10 cellular contexts compared by ENCODE assay signal in the genomic region with DNA sequence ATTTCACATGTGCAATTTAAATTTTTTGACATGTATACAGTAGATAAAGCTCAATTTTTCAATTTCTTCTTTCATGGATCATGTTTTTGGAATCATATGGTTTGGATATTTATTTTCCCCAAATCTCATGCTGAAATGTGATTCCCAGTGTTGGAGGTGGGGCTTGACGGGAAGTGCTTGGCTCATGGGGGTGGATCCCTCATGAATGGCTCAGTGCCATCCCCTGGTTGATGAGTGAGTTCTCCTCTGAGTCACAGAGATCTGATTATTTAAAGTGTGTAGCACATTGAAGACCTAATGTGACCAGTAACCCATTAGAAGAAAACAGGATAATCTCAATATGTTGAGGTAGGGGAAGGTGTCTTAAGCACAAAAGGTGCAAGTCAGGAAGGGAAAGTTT. TPM values are rescaled to one million over a fixed set of nuclear protein-coding genes. Genes with fewer than 3 reads are reported as not detected.
DNase-seq lines count a peak whose midpoint lies in the region; ATAC-seq, FAIRE-seq and TF ChIP-seq lines count a peak whose summit lies in the region.
"Had no signal": no experiment of that assay in that cellular context is flagged by ENCODE, and none has a peak within 500 bp of the region (broad histone marks: within the 10 kb centered on the region; RNA-seq: fewer than 3 reads in every experiment).

No MANE protein-coding gene starts in this region.

- no peaks in the 10 kb centered on the region for H3K27me3 ChIP-seq in breast epithelium
- H3K27me3 ChIP-seq in small intestine (ENCODE audit: control insufficient read depth in 2 of 2, insufficient read depth in 2 of 2, low read length in 2 of 2), result no peaks in the 10 kb centered on the region
- no peaks in the 10 kb centered on the region for H3K27me3 ChIP-seq in CD4-positive, alpha-beta memory T cell (ENCODE audit: insufficient read depth, low read length)

- WGBS in small intestine, 3 donors, result 22 to 31% (median 27%) methylated on average over 1 of the region's 1 CpG

- CTCF ChIA-PET in CD4-positive, alpha-beta memory T cell (lab: Charles Lee; ENCODE audit: partially characterized antibody), result interaction anchor here (0.6 to 2.9 kb wide), 4 partner anchors 70 to 797 kb away, joined by 3 to 19 read pairs (median 4); a partner anchor contains a TSS

- no peak for ATAC-seq in GM18520 (IDR thresholded peaks at IDR 0.05; ENCODE audit: unreplicated experiment)
- no peak for ATAC-seq in HG03139 (IDR thresholded peaks at IDR 0.05; ENCODE audit: unreplicated experiment)

- H3K4me1 ChIP-seq in breast epithelium (no peaks in the 10 kb centered on the region), small intestine (ENCODE audit: control insufficient read depth in 2 of 2, insufficient read depth in 1 of 2, low read depth in 1 of 2, low read length in 1 of 2) (no peaks in the 10 kb centered on the region)
- peaks cover 31% of the 10 kb centered on the region for H3K4me1 ChIP-seq in CD4-positive, alpha-beta memory T cell (ENCODE audit: insufficient read depth, low read length)

- no peaks in the 10 kb centered on the region for H3K9me3 Mint-ChIP-seq in CD4-positive, alpha-beta memory T cell
- H3K9me3 Mint-ChIP-seq: activated B cell treated with CpG ODN at 0.5 μM for 24 hours; CD4-positive, CD25-positive, alpha-beta regulatory T cell had no signal

- H3K4me3 ChIP-seq in breast epithelium (peak overlapping the region; percentile 57 to 73 (median 59)), small intestine (ENCODE audit: low read depth in 1 of 2, low read length in 2 of 2) (no peak overlapping the region)
- H3K4me3 ChIP-seq in CD4-positive, alpha-beta memory T cell (ENCODE audit: low read length in 2 of 2), result no peak overlapping the region

- H3K27ac ChIP-seq in breast epithelium, result peak overlapping the region; percentile 93 to 96
- H3K27ac ChIP-seq in small intestine (ENCODE audit: low read depth in 1 of 2, low read length in 1 of 2), result no peak overlapping the region
- H3K27ac ChIP-seq in CD4-positive, alpha-beta memory T cell (ENCODE audit: low read depth, low read length), result no peak overlapping the region

- FAIRE-seq in small intestine (lab: Jason Lieb, UNC), result no peak

- no peak overlapping the region for H3K27ac Mint-ChIP-seq in CD4-positive, alpha-beta memory T cell
- H3K27ac Mint-ChIP-seq: activated B cell treated with CpG ODN at 0.5 μM for 24 hours had no signal

- H3K4me3 Mint-ChIP-seq in CD4-positive, alpha-beta memory T cell, result no peak overlapping the region
- H3K4me3 Mint-ChIP-seq: activated B cell treated with CpG ODN at 0.5 μM for 24 hours had no signal

- no peak for TF ChIP-seq POLR2A in breast epithelium (IDR thresholded peaks at IDR 0.05)

- H3K27me3 Mint-ChIP-seq in CD4-positive, alpha-beta memory T cell, result no peaks in the 10 kb centered on the region
- H3K27me3 Mint-ChIP-seq: activated B cell treated with CpG ODN at 0.5 μM for 24 hours; CD4-positive, CD25-positive, alpha-beta regulatory T cell had no signal

- TF ChIP-seq CTCF in breast epithelium (IDR thresholded peaks at IDR 0.05), result no peak

- intact Hi-C loops in breast epithelium (cut with DNase I; ENCODE audit: low total_unique reads), result no loop called here
- intact Hi-C loops in CD4-positive, alpha-beta memory T cell (cut with micrococcal nuclease), result no loop called here

- DNase-seq in NCI-H510A treated with DMSO at 0.1 percent for 48 hours (lab: John Stamatoyannopoulos, UW) (peak; percentile 18), NCI-H510A (lab: John Stamatoyannopoulos, UW) (no peak), breast epithelium (ENCODE audit: low spot score in 2 of 2) (peak; percentile 69 to 90), inferior parietal cortex (ENCODE audit: extremely low spot score) (peak; percentile 73), small intestine (peak; percentile 27)
- no peak for DNase-seq in CD4-positive, alpha-beta memory T cell
- DNase-seq: activated B cell treated with CpG ODN at 0.5 μM for 24 hours; CD4-positive, CD25-positive, alpha-beta regulatory T cell had no signal

- H3K36me3 Mint-ChIP-seq in CD4-positive, alpha-beta memory T cell, result no peaks in the 10 kb centered on the region

- no peaks in the 10 kb centered on the region for H3K9me3 ChIP-seq in breast epithelium
- no peaks in the 10 kb centered on the region for H3K9me3 ChIP-seq in small intestine (ENCODE audit: control insufficient read depth, low read depth)
- H3K9me3 ChIP-seq in CD4-positive, alpha-beta memory T cell (ENCODE audit: control insufficient read depth in 1 of 2, low read length in 2 of 2), result no peaks in the 10 kb centered on the region

- POLR2A ChIA-PET in CD4-positive, alpha-beta memory T cell (lab: Charles Lee; ENCODE audit: partially characterized antibody), result interaction anchor here (1.2 to 1.4 kb wide), 2 partner anchors 8 to 9 kb away, joined by 6 to 7 read pairs; a partner anchor contains a TSS

- peaks cover 28 to 36% (median 31%) of the 10 kb centered on the region in 4 donors for H3K4me1 Mint-ChIP-seq in CD4-positive, alpha-beta memory T cell

- no peaks in the 10 kb centered on the region for H3K36me3 ChIP-seq in breast epithelium
- no peaks in the 10 kb centered on the region for H3K36me3 ChIP-seq in small intestine (ENCODE audit: control insufficient read depth in 2 of 2, insufficient read depth in 2 of 2, low read length in 2 of 2)
- no peaks in the 10 kb centered on the region for H3K36me3 ChIP-seq in CD4-positive, alpha-beta memory T cell (ENCODE audit: insufficient read depth, low read length)

RNA-seq across cellular contexts. Expression of a gene that starts 9.1 kb away (rescaled TPM):
- 100 to 1,000 TPM in 2 of 3 donors, 10 to 100 TPM in 1; 96.2 to 132 (median 109) TPM for total RNA-seq in breast epithelium
- polyA plus RNA-seq in small intestine, result 10 to 100 TPM in 2 of 3 donors, 1 to 10 TPM in 1; 6.5 to 40.8 (median 23.0) TPM
- 100 to 1,000 TPM; 160 to 162 TPM for total RNA-seq in CD4-positive, alpha-beta memory T cell
- polyA plus RNA-seq in CD4-positive, alpha-beta memory T cell, result 100 to 1,000 TPM in 1 of 2 donors, 10 to 100 TPM in 1; 53.2 to 131 TPM

Comparison
In these comparisons a context has a peak if more than half of its experiments do, and no peak if none do; other contexts are left out.
1. DNase-seq: peak in NCI-H510A treated with DMSO at 0.1 percent for 48 hours (single experiment), breast epithelium (2 of 2), inferior parietal cortex (single experiment) and small intestine (single experiment); none in NCI-H510A (single experiment) and CD4-positive, alpha-beta memory T cell (0 of 5).
2. H3K27ac ChIP-seq: peak in breast epithelium (2 of 2); none in small intestine (0 of 2) and CD4-positive, alpha-beta memory T cell (single experiment).
3. H3K4me3 ChIP-seq: peak in breast epithelium (3 of 3); none in small intestine (0 of 2) and CD4-positive, alpha-beta memory T cell (0 of 2).